Comparison of ENCODE assay signal across 9 cellular contexts in genomic region chr2:946073-947005, GRCh38.
DNase-seq lines count a peak whose midpoint lies in the region; ATAC-seq lines count a peak whose summit lies in the region.
"Had no signal": no experiment of that assay in that cellular context is flagged by ENCODE, and none has a peak within 500 bp of the region (broad histone marks: within the 10 kb centered on the region; RNA-seq: fewer than 3 reads in every experiment).

No MANE protein-coding gene starts in this region.

- peak overlapping the region; percentile 79 for H3K4me3 Mint-ChIP-seq in activated naive CD8-positive, alpha-beta T cell

- peaks cover 2% of the 10 kb centered on the region for H3K27me3 Mint-ChIP-seq in activated naive CD8-positive, alpha-beta T cell

- H3K36me3 Mint-ChIP-seq in activated naive CD8-positive, alpha-beta T cell = no peaks in the 10 kb centered on the region

- ATAC-seq in GM18498 (IDR thresholded peaks at IDR 0.05; ENCODE audit: unreplicated experiment) (peak; percentile 74), GM21367 (IDR thresholded peaks at IDR 0.05; ENCODE audit: unreplicated experiment) (peak; percentile 56), HG03342 (IDR thresholded peaks at IDR 0.05; ENCODE audit: unreplicated experiment) (peak; percentile 59)

- H3K4me1 Mint-ChIP-seq in activated naive CD8-positive, alpha-beta T cell (ENCODE audit: low read depth) = peaks cover 31% of the 10 kb centered on the region

- peaks cover 3% of the 10 kb centered on the region for H3K9me3 Mint-ChIP-seq in activated naive CD8-positive, alpha-beta T cell (ENCODE audit: low read depth)

- DNase-seq in dedifferentiated amniotic fluid mesenchymal stem cell (ENCODE audit: extremely low spot score) (no peak), CD1c-positive myeloid dendritic cell (ENCODE audit: extremely low spot score) (no peak), KG1 (lab: John Stamatoyannopoulos, UW) (no peak), NCI-H1417 (lab: John Stamatoyannopoulos, UW) (no peak)
- DNase-seq: NCI-H524 had no signal

- H3K27ac Mint-ChIP-seq in activated naive CD8-positive, alpha-beta T cell = peak overlapping the region; percentile 84
